10 cellular contexts compared by ENCODE assay signal in the genomic region with DNA sequence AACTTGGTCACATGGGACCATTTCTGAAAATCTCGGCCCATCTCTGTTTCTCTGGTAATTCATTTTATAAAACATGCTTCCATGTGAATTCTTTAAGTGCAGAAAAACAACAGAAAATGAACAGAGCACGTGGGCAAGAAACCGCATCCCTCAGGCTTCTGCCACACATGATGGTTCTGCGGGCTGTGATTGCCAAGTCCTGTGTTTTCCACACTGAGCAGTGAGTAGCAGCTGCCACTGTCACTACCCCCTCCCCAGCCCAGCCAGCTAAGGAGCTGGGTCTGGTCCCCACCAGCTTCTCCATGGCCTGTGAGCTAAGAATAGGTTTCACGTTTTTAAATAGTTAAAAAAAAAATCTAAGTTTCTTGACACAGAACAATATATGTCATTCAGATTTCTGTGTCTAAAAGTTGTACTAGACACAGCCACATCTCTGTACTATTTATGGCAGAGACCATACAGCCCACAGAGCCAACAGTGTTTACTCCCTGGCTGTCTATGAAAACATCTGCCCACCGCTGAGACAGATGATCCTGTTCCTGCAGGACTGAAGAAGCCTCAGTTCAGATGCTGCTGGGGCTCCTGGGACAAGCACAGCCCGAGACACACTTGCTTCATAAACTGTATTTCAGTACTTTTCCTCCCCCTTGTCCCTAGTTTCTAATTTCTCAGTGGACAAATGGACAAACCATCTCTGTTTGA. TPM values are rescaled to one million over a fixed set of nuclear protein-coding genes. Genes with fewer than 3 reads are reported as not detected.
DNase-seq lines count a peak whose midpoint lies in the region; ATAC-seq and TF ChIP-seq lines count a peak whose summit lies in the region.
"Had no signal": no experiment of that assay in that cellular context is flagged by ENCODE, and none has a peak within 500 bp of the region (broad histone marks: within the 10 kb centered on the region; RNA-seq: fewer than 3 reads in every experiment).

No MANE protein-coding gene starts in this region.

- no peaks in the 10 kb centered on the region for H3K9me3 ChIP-seq in heart left ventricle
- H3K9me3 ChIP-seq in muscle layer of colon (ENCODE audit: low read length) = no peaks in the 10 kb centered on the region
- no peaks in the 10 kb centered on the region for H3K9me3 ChIP-seq in transverse colon
- H3K9me3 ChIP-seq: BLaER1 treated with 17β-estradiol and CSF1 and Interleukin-3, amounts not matched to agents 10 nM and 100 nM had no signal

- intact Hi-C loops in left ventricle myocardium superior (cut with micrococcal nuclease) (no loop called here), heart left ventricle (cut with DNase I) (loop anchor here in 1 of 10 donors (5.0 kb wide), 1 partner anchor 41 kb away; a partner anchor contains a TSS), transverse colon (cut with DNase I; ENCODE audit: low total_unique reads) (no loop called here)

- H3K4me3 ChIP-seq in heart left ventricle = no peak overlapping the region
- H3K4me3 ChIP-seq in muscle layer of colon (ENCODE audit: low read depth in 1 of 2, low read length in 2 of 2) = no peak overlapping the region
- no peak overlapping the region for H3K4me3 ChIP-seq in transverse colon
- H3K4me3 ChIP-seq: BLaER1 treated with 17β-estradiol and CSF1 and Interleukin-3, amounts not matched to agents 10 nM and 100 nM had no signal

- H3K4me1 ChIP-seq in heart left ventricle (peaks cover 0 to 78% (median 44%) of the 10 kb centered on the region in 12 donors), muscle layer of colon (ENCODE audit: insufficient read depth, low read length) (peaks cover 46% of the 10 kb centered on the region), transverse colon (peaks cover 9 to 33% (median 15%) of the 10 kb centered on the region in 4 donors)

- peak; percentile 14 for ATAC-seq in left ventricle myocardium superior
- no peak for ATAC-seq in heart left ventricle
- ATAC-seq in HG02763 (IDR thresholded peaks at IDR 0.05; ENCODE audit: unreplicated experiment) = no peak

- peak overlapping the region in 5 of 12 donors; percentile 4 to 63 (median 18) for H3K27ac ChIP-seq in heart left ventricle
- H3K27ac ChIP-seq in angular gyrus (ENCODE audit: low read depth, low read length) = peak overlapping the region; percentile 86
- H3K27ac ChIP-seq in muscle layer of colon (ENCODE audit: low read depth, low read length) = peak overlapping the region; percentile 51
- H3K27ac ChIP-seq in transverse colon = peak overlapping the region; percentile 5 to 52 (median 40)
- H3K27ac ChIP-seq: BLaER1 treated with 17β-estradiol and CSF1 and Interleukin-3, amounts not matched to agents 10 nM and 100 nM had no signal

- DNase-seq in left ventricle myocardium superior = no peak
- DNase-seq in heart left ventricle = no peak
- DNase-seq in transverse colon = no peak
- no peak for DNase-seq in activated effector memory CD4-positive, alpha-beta T cell treated with anti-CD3 and anti-CD28 coated beads, Interleukin-2, amount 50 U/mL, for 16 hours
- DNase-seq in stimulated activated CD4-positive, alpha-beta T cell treated with anti-CD3 and anti-CD28 coated beads, Interleukin-1b, Interleukin-23, amount 100 ng/mL, for 48 hours = no peak
- DNase-seq: NCI-H446 treated with DMSO at 0.1 percent for 48 hours had no signal

- H3K27me3 ChIP-seq in heart left ventricle = no peaks in the 10 kb centered on the region
- H3K27me3 ChIP-seq in muscle layer of colon (ENCODE audit: control insufficient read depth in 1 of 2, insufficient read depth in 2 of 2, low read length in 2 of 2) = no peaks in the 10 kb centered on the region
- H3K27me3 ChIP-seq in transverse colon = no peaks in the 10 kb centered on the region
- H3K27me3 ChIP-seq: BLaER1 treated with 17β-estradiol and CSF1 and Interleukin-3, amounts not matched to agents 10 nM and 100 nM had no signal

- in situ Hi-C loops in transverse colon (cut with MboI; ENCODE audit: low pct_ligation_motif_present in 1 of 4, low pct_unique_long_range_greater_than_20kb in 1 of 4, low sequenced_read_pairs in 3 of 4) = no loop called here

- no peak for TF ChIP-seq POLR2A in heart left ventricle (IDR thresholded peaks at IDR 0.05)
- no peak for TF ChIP-seq POLR2A in transverse colon (IDR thresholded peaks at IDR 0.05)

- H3K36me3 ChIP-seq in heart left ventricle (peaks cover 8 to 77% (median 67%) of the 10 kb centered on the region in 9 donors), muscle layer of colon (ENCODE audit: insufficient read depth, low read length) (peaks cover 62% of the 10 kb centered on the region), transverse colon (peaks cover 0 to 41% (median 15%) of the 10 kb centered on the region in 4 donors)

- WGBS in heart left ventricle, 4 donors = 55 to 66% (median 62%) methylated on average over 7 of the region's 7 CpGs
- WGBS in transverse colon (ENCODE audit: low coverage in 1 of 2), 2 donors = 51 to 62% methylated on average over 3 to 7 of the region's 7 CpGs

- no peak for TF ChIP-seq CTCF in heart left ventricle (IDR thresholded peaks at IDR 0.05)
- TF ChIP-seq CTCF in transverse colon (IDR thresholded peaks at IDR 0.05) = no peak

- no peak for TF ChIP-seq EP300 in transverse colon (IDR thresholded peaks at IDR 0.05; ENCODE audit: low read depth)

- H3K9ac ChIP-seq in muscle layer of colon (ENCODE audit: low read length) = no peak overlapping the region

RNA-seq across cellular contexts. Expression of a gene that starts 41.5 kb away (rescaled TPM):
- total RNA-seq in left ventricle myocardium superior (144 TPM), heart left ventricle (100 to 1,000 TPM; 120 to 207 (median 193) TPM), transverse colon (100 to 1,000 TPM in 2 of 4 donors, 10 to 100 TPM in 2; 95.5 to 123 (median 108) TPM)
- polyA plus RNA-seq in heart left ventricle = 10 to 100 TPM; 33.7 to 95.1 TPM
